In genomic region chrX:139932077-139932900, GRCh38 we compare ENCODE assay signal across 8 cellular contexts. TPM values are rescaled to one million over a fixed set of nuclear protein-coding genes. Genes with fewer than 3 reads are reported as not detected.
DNase-seq lines count a peak whose midpoint lies in the region; ATAC-seq, FAIRE-seq and TF ChIP-seq lines count a peak whose summit lies in the region.

No MANE protein-coding gene starts in this region.

- CTCF ChIA-PET in activated CD4-positive, alpha-beta T cell treated with anti-CD3 and anti-CD28 coated beads for 36 hours (lab: Charles Lee), result no interaction called here
- CTCF ChIA-PET in HepG2 (lab: Yijun Ruan, JAX; ENCODE audit: low intra/inter-chr PET ratio, low total read pairs), result no interaction called here

- peak overlapping the region; percentile 93 for H3K27ac ChIP-seq in HepG2 (ENCODE audit: extremely low read length, insufficient read depth, low read length)

- peaks cover 36% of the 10 kb centered on the region for H3K79me2 ChIP-seq in HepG2 (ENCODE audit: insufficient read depth, low read length)

- no peak for FAIRE-seq in HepG2 (lab: Jason Lieb, UNC)

- H3K36me3 Mint-ChIP-seq in IgD-negative memory B cell, result peaks cover 1% of the 10 kb centered on the region
- H3K36me3 Mint-ChIP-seq in activated CD4-positive, alpha-beta T cell treated with anti-CD3 and anti-CD28 coated beads for 36 hours (ENCODE audit: low read depth), result peaks cover 1% of the 10 kb centered on the region

- H3K9me3 ChIP-seq in HepG2 (ENCODE audit: low read length), result no peaks in the 10 kb centered on the region

- peak overlapping the region; percentile 53 for H3K4me2 ChIP-seq in HepG2 (ENCODE audit: low read depth, low read length)

- no TSS peak for BruUV-seq in HepG2 (replicated peaks; lab: Mats Ljungman, UMichigan)

- H2AFZ ChIP-seq in HepG2 (ENCODE audit: low read length), result no peak overlapping the region

- DNase-seq in ELR (ENCODE audit: low read depth), result peak; percentile 50
- DNase-seq in activated CD4-positive, alpha-beta T cell treated with anti-CD3 and anti-CD28 coated beads for 36 hours, result peak; percentile 58
- peak; percentile 2 for DNase-seq in cortex of kidney (lab: John Stamatoyannopoulos, UW)
- no peak for DNase-seq in HepG2 (ENCODE audit: low spot score)
- DNase-seq in stimulated activated CD4-positive, alpha-beta T cell treated with anti-CD3 and anti-CD28 coated beads, TNF-alpha, amount 100 ng/mL, for 4 hours (ENCODE audit: low read depth in 3 of 3), result peak in 2 of 3 experiments; percentile 11 to 22
- no peak for DNase-seq in SKM-1 (lab: John Stamatoyannopoulos, UW; ENCODE audit: unreplicated experiment)

- TF ChIP-seq POLR2A in HepG2 (IDR thresholded peaks at IDR 0.05; ENCODE audit: insufficient read depth in 1 of 2, low read depth in 2 of 2, low read length in 2 of 2), result no peak

- peak overlapping the region; percentile 71 for H3K9ac ChIP-seq in HepG2 (ENCODE audit: insufficient read depth, low read depth, low read length)

- peak overlapping the region; percentile 88 to 96 (median 94) for H3K27ac Mint-ChIP-seq in IgD-negative memory B cell
- H3K27ac Mint-ChIP-seq in activated CD4-positive, alpha-beta T cell treated with anti-CD3 and anti-CD28 coated beads for 36 hours, result peak overlapping the region; percentile 93

- peak overlapping the region; percentile 72 to 83 (median 76); a peak in 4 of 6 replicates for H3K4me3 ChIP-seq in HepG2 (replicated peaks in 1 of 3; ENCODE audit: insufficient read depth in 1 of 3, low read depth in 2 of 3, low read length in 3 of 3)

- peaks cover 19 to 29% (median 20%) of the 10 kb centered on the region in 3 donors for H3K4me1 Mint-ChIP-seq in IgD-negative memory B cell
- peaks cover 22% of the 10 kb centered on the region for H3K4me1 Mint-ChIP-seq in activated CD4-positive, alpha-beta T cell treated with anti-CD3 and anti-CD28 coated beads for 36 hours

- H3K27me3 ChIP-seq in HepG2 (ENCODE audit: control insufficient read depth in 1 of 2, insufficient read depth in 2 of 2, low read length in 2 of 2), result no peaks in the 10 kb centered on the region; a peak in 1 of 5 replicates

- peak; percentile 53 for ATAC-seq in GM21528 (IDR thresholded peaks at IDR 0.05; ENCODE audit: low FRiP score, unreplicated experiment)
- ATAC-seq in activated CD4-positive, alpha-beta T cell treated with anti-CD3 and anti-CD28 coated beads for 36 hours, result peak; percentile 34
- peak; percentile 72 for ATAC-seq in HepG2

- WGBS in HepG2 (ENCODE audit: low lambda C conversion rate), result no CpG with 5 or more reads among the region's 109 CpGs

- no peak for TF ChIP-seq CTCF in HepG2 (CRISPR knock-in tag; IDR thresholded peaks at IDR 0.05)

- no peaks in the 10 kb centered on the region for H3K36me3 ChIP-seq in HepG2 (replicated peaks in 1 of 2; ENCODE audit: control insufficient read depth in 1 of 2, insufficient read depth in 2 of 2, low read length in 2 of 2)

- intact Hi-C loops in activated CD4-positive, alpha-beta T cell treated with anti-CD3 and anti-CD28 coated beads for 36 hours (cut with DNase I, micrococcal nuclease), result loop anchor here (2.0 to 10.0 kb wide), 3 partner anchors 167 to 197 kb away; no protein-coding TSS in a partner anchor
- intact Hi-C loops in HepG2 (cut with micrococcal nuclease; ENCODE audit: unreplicated experiment), result loop anchor here (5.0 kb wide), 1 partner anchor 135 kb away; no protein-coding TSS in a partner anchor

- no peaks in the 10 kb centered on the region for H4K20me1 ChIP-seq in HepG2 (ENCODE audit: insufficient read depth, low read length)

- in situ Hi-C loops in HepG2 (cut with HindIII; ENCODE audit: extremely low pct_ligation_motif_present, low pct_unique_long_range_greater_than_20kb), result no loop called here

- H3K27me3 Mint-ChIP-seq in IgD-negative memory B cell, result peaks cover 6% of the 10 kb centered on the region
- no peaks in the 10 kb centered on the region for H3K27me3 Mint-ChIP-seq in activated CD4-positive, alpha-beta T cell treated with anti-CD3 and anti-CD28 coated beads for 36 hours

- peak overlapping the region; percentile 89 to 97 (median 96) for H3K4me3 Mint-ChIP-seq in IgD-negative memory B cell
- peak overlapping the region; percentile 79 for H3K4me3 Mint-ChIP-seq in activated CD4-positive, alpha-beta T cell treated with anti-CD3 and anti-CD28 coated beads for 36 hours

- H3K9me3 Mint-ChIP-seq in IgD-negative memory B cell, result no peaks in the 10 kb centered on the region
- H3K9me3 Mint-ChIP-seq in activated CD4-positive, alpha-beta T cell treated with anti-CD3 and anti-CD28 coated beads for 36 hours (ENCODE audit: low read depth), result no peaks in the 10 kb centered on the region

- H3K4me1 ChIP-seq in HepG2 (ENCODE audit: insufficient read depth, low read length), result peaks cover 22% of the 10 kb centered on the region

- TF ChIP-seq RAD21 in HepG2 (CRISPR knock-in tag; IDR thresholded peaks at IDR 0.05), result no peak

- POLR2A ChIA-PET in activated CD4-positive, alpha-beta T cell treated with anti-CD3 and anti-CD28 coated beads for 36 hours (lab: Charles Lee), result interaction anchor here (1.0 to 1.2 kb wide), 2 partner anchors 23 to 193 kb away, joined by 3 to 4 read pairs; no protein-coding TSS in a partner anchor
- POLR2A ChIA-PET in HepG2 (lab: Yijun Ruan, JAX), result interaction anchor here (0.8 to 0.9 kb wide), 3 partner anchors 11 to 26 kb away, joined by 3 to 4 read pairs (median 3); no protein-coding TSS in a partner anchor

- TF ChIP-seq EP300 in HepG2 (IDR thresholded peaks at IDR 0.05; ENCODE audit: low read depth in 2 of 2, low read length in 2 of 2), result no peak
- TF ChIP-seq EP300 in HepG2 (CRISPR knock-in tag; IDR thresholded peaks at IDR 0.05; ENCODE audit: borderline replicate concordance), result no peak

TF ChIP-seq in HepG2, 621 proteins besides CTCF, POLR2A, EP300 and RAD21 (continues in another document):
- peak; percentile 6; the same call in 1 of the 2 replicates for TF ChIP-seq YEATS4 (CRISPR knock-in tag; IDR thresholded peaks at IDR 0.05; ENCODE audit: borderline replicate concordance)
- 0 out of 2 replicates have a peak, but pooled peaks have one; percentile 24 for TF ChIP-seq ZNF563 (CRISPR knock-in tag; IDR thresholded peaks at IDR 0.05)
- no peak for TF ChIP-seq SNAPC2 (CRISPR knock-in tag; IDR thresholded peaks at IDR 0.05)
- TF ChIP-seq ZNF7 (CRISPR knock-in tag; IDR thresholded peaks at IDR 0.05), result no peak

RNA-seq across cellular contexts. Expression of gene ATP11C, which starts 0.6 kb away (rescaled TPM):
- 6.1 TPM for polyA plus RNA-seq in IgD-negative memory B cell
- 10 to 100 TPM; 15.0 to 21.6 TPM for total RNA-seq in activated CD4-positive, alpha-beta T cell treated with anti-CD3 and anti-CD28 coated beads for 36 hours
- total RNA-seq in HepG2 (2016; rRNA removed; fragmentation: Illumina TruSeq; extraction: Trizol), result 16.0 and 16.9 TPM in 2 replicates
- total RNA-seq in HepG2 (2016; cell fraction: cytosol; rRNA removed; fragmentation: Illumina TruSeq; extraction: Trizol; ENCODE audit: low read depth), result 4.8 and 5.5 TPM in 2 replicates
- 15.8 and 17.4 TPM in 2 replicates for total RNA-seq in HepG2 (2016; cell fraction: insoluble cytoplasmic fraction; rRNA removed; fragmentation: Illumina TruSeq; extraction: Trizol)
- total RNA-seq in HepG2 (2016; cell fraction: membrane; rRNA removed; fragmentation: Illumina TruSeq; extraction: Trizol), result 7.3 and 7.8 TPM in 2 replicates
- 28.6 and 28.9 TPM in 2 replicates for total RNA-seq in HepG2 (2016; cell fraction: nucleus; rRNA removed; fragmentation: Illumina TruSeq; extraction: Trizol)
- 8.3 and 8.5 TPM in 2 replicates for polyA plus RNA-seq in HepG2 (2011; rRNA removed)
- polyA plus RNA-seq in HepG2 (2011; cell fraction: cytosol; rRNA removed), result 3.1 and 5.3 TPM in 2 replicates
- 6.6 and 7.9 TPM in 2 replicates for polyA plus RNA-seq in HepG2 (2011; cell fraction: nucleus; rRNA removed)
- polyA plus RNA-seq in HepG2 (2012), result 10.5 and 13.0 TPM in 2 replicates
- polyA plus RNA-seq in HepG2 (2016; cell fraction: cytosol; fragmentation: Illumina TruSeq; extraction: Trizol; ENCODE audit: low read depth), result 1.1 and 1.2 TPM in 2 replicates
- polyA plus RNA-seq in HepG2 (2016; cell fraction: insoluble cytoplasmic fraction; fragmentation: Illumina TruSeq; extraction: Trizol; ENCODE audit: low read depth), result 12.5 and 14.1 TPM in 2 replicates
- polyA plus RNA-seq in HepG2 (2016; cell fraction: membrane; fragmentation: Illumina TruSeq; extraction: Trizol; ENCODE audit: low read depth), result 2.6 and 2.8 TPM in 2 replicates
- polyA plus RNA-seq in HepG2 (2016; cell fraction: nucleus; fragmentation: Illumina TruSeq; extraction: Trizol; ENCODE audit: insufficient read depth, low read depth), result 27.2 and 27.4 TPM in 2 replicates
- 7.6 and 13.7 TPM in 2 replicates for polyA minus RNA-seq in HepG2 (2011; rRNA and poly(A)+ RNA removed; ENCODE audit: low replicate concordance)
- 13.0 and 15.3 TPM in 2 replicates for polyA minus RNA-seq in HepG2 (2011; cell fraction: cytosol; rRNA and poly(A)+ RNA removed)
- polyA minus RNA-seq in HepG2 (2011; cell fraction: nucleus; rRNA and poly(A)+ RNA removed), result 34.8 and 37.4 TPM in 2 replicates

RNA-seq across cellular contexts. Expression of gene CXorf66, which starts 33.0 kb away (rescaled TPM):
- not detected for polyA plus RNA-seq in IgD-negative memory B cell
- total RNA-seq in activated CD4-positive, alpha-beta T cell treated with anti-CD3 and anti-CD28 coated beads for 36 hours, result not detected
- total RNA-seq in HepG2 (2016; rRNA removed; fragmentation: Illumina TruSeq; extraction: Trizol), result not detected in 2 replicates
- total RNA-seq in HepG2 (2016; cell fraction: cytosol; rRNA removed; fragmentation: Illumina TruSeq; extraction: Trizol; ENCODE audit: low read depth), result not detected in 2 replicates
- not detected in 2 replicates for total RNA-seq in HepG2 (2016; cell fraction: insoluble cytoplasmic fraction; rRNA removed; fragmentation: Illumina TruSeq; extraction: Trizol)
- total RNA-seq in HepG2 (2016; cell fraction: membrane; rRNA removed; fragmentation: Illumina TruSeq; extraction: Trizol), result not detected in 2 replicates
- total RNA-seq in HepG2 (2016; cell fraction: nucleus; rRNA removed; fragmentation: Illumina TruSeq; extraction: Trizol), result not detected in 2 replicates
- not detected in 2 replicates for polyA plus RNA-seq in HepG2 (2011; rRNA removed)
- not detected in 2 replicates for polyA plus RNA-seq in HepG2 (2011; cell fraction: cytosol; rRNA removed)
- not detected in 2 replicates for polyA plus RNA-seq in HepG2 (2011; cell fraction: nucleus; rRNA removed)
- polyA plus RNA-seq in HepG2 (2012), result not detected in 2 replicates
- not detected in 2 replicates for polyA plus RNA-seq in HepG2 (2016; cell fraction: cytosol; fragmentation: Illumina TruSeq; extraction: Trizol; ENCODE audit: low read depth)
- not detected in 2 replicates for polyA plus RNA-seq in HepG2 (2016; cell fraction: insoluble cytoplasmic fraction; fragmentation: Illumina TruSeq; extraction: Trizol; ENCODE audit: low read depth)
- not detected in 2 replicates for polyA plus RNA-seq in HepG2 (2016; cell fraction: membrane; fragmentation: Illumina TruSeq; extraction: Trizol; ENCODE audit: low read depth)
- not detected in 2 replicates for polyA plus RNA-seq in HepG2 (2016; cell fraction: nucleus; fragmentation: Illumina TruSeq; extraction: Trizol; ENCODE audit: insufficient read depth, low read depth)
- not detected in 2 replicates for polyA minus RNA-seq in HepG2 (2011; rRNA and poly(A)+ RNA removed; ENCODE audit: low replicate concordance)
- polyA minus RNA-seq in HepG2 (2011; cell fraction: cytosol; rRNA and poly(A)+ RNA removed), result not detected in 2 replicates
- polyA minus RNA-seq in HepG2 (2011; cell fraction: nucleus; rRNA and poly(A)+ RNA removed), result not detected in 2 replicates

Comparison
In these comparisons a context has a peak if more than half of its experiments do, and no peak if none do; other contexts are left out.
1. DNase-seq: peak in ELR (single experiment), activated CD4-positive, alpha-beta T cell treated with anti-CD3 and anti-CD28 coated beads for 36 hours (single experiment), cortex of kidney (single experiment) and stimulated activated CD4-positive, alpha-beta T cell treated with anti-CD3 and anti-CD28 coated beads, TNF-alpha, amount 100 ng/mL, for 4 hours (2 of 3); none in HepG2 (single experiment) and SKM-1 (single experiment).
2. Peak in every context shown above with its lines, with median percentiles within 50 percentile points of each other: ATAC-seq.